ENCODE assay signal across 9 cellular contexts in the genomic region with DNA sequence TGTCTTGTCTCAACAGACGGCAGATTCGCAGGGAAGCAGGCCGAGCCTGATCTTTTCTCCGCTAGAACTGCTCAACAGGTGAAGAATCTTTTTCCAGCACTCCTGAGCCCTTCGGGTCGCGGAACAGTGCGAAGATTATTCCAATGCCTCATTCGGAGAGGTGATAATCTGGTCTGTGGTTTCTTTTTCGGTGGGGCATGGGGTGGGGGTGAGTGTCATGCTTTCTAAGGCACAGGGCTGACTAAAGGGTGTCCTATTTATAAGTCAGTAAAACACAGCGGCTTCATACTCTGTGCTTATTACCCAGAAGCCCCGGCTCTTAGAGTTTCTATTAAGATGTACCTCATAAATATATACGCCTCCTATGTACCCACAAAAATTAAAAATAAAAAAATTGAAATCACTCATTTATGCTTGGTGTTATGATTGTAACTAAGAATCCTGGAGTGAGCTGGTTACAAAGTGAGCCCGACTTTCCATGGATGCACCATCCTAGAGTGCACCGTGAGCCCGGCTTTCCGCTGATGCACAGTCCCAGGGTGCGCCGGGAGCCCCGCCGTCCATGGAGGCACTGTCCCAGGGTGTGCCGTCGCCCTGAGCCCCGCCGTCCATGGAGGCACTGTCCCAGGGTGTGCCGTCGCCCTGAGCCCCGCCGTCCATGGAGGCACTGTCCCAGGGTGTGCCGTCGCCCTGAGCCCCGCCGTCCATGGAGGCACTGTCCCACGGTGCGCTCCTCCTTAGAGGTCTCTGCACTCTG.
"Had no signal": no experiment of that assay in that cellular context is flagged by ENCODE, and none has a peak within 500 bp of the region (broad histone marks: within the 10 kb centered on the region; RNA-seq: fewer than 3 reads in every experiment).

No MANE protein-coding gene starts in this region.

- H3K4me1 Mint-ChIP-seq: IgD-negative memory B cell had no signal

- H3K4me3 ChIP-seq: GM23338 had no signal

- H2AFZ ChIP-seq: GM23338 had no signal

- H3K27me3 Mint-ChIP-seq: IgD-negative memory B cell had no signal

- DNase-seq: H9, HCEC 1CT, HFFc6, KBM-7 had no signal

- H3K4me3 Mint-ChIP-seq: GM23338, H9, HFFc6, IgD-negative memory B cell had no signal

- H3K9ac ChIP-seq: KMS-11 had no signal

- ATAC-seq: GM23338, HepG2 had no signal

- H3K9me3 Mint-ChIP-seq: GM23338, H9, HFFc6 had no signal

- H3K27ac Mint-ChIP-seq: GM23338, HFFc6 had no signal

- H3K4me2 ChIP-seq: GM23338, KMS-11 had no signal

- H3K27ac ChIP-seq: HL-60, KMS-11 had no signal
